ENCODE assay signal across 8 cellular contexts in genomic region chr12:48851883-48852733, GRCh38. TPM values are rescaled to one million over a fixed set of nuclear protein-coding genes. Genes with fewer than 3 reads are reported as not detected.
DNase-seq lines count a peak whose midpoint lies in the region; ATAC-seq, FAIRE-seq and TF ChIP-seq lines count a peak whose summit lies in the region.

DDX23 (minus strand) TSS chr12:48852163; CDS start chr12:48845782, 6,381 bp downstream.

- peak; percentile 81 for TF ChIP-seq POLR2A in endothelial cell of umbilical vein (IDR thresholded peaks at IDR 0.05; ENCODE audit: low read depth, low read length)

- H3K4me3 ChIP-seq in OCI-LY3 (ENCODE audit: low read length) (peak within 1 kb of the TSS; percentile 97), endothelial cell of umbilical vein (replicated peaks in 1 of 3; ENCODE audit: insufficient read depth in 1 of 3, low read depth in 1 of 3, low read length in 3 of 3) (peak within 1 kb of the TSS; percentile 59 to 98 (median 93))

- H3K36me3 ChIP-seq in OCI-LY3 (replicated peaks; ENCODE audit: low read depth, low read length) (peaks cover 12% of the 10 kb centered on the region), endothelial cell of umbilical vein (ENCODE audit: control insufficient read depth in 2 of 2, extremely low read depth in 1 of 2, insufficient read depth in 2 of 2, low read length in 2 of 2) (no peaks in the 10 kb centered on the region)

- ATAC-seq in GM21515 (IDR thresholded peaks at IDR 0.05; ENCODE audit: unreplicated experiment) = peak; percentile 92

- POLR2A ChIA-PET in endothelial cell of umbilical vein (lab: Charles Lee) = interaction anchor here (0.6 to 2.3 kb wide), 4 partner anchors 14 to 338 kb away, joined by 3 to 23 read pairs (median 4); partner anchors contain the start of gene RND1

- H3K27ac ChIP-seq in OCI-LY3 (ENCODE audit: low read length) (peak within 1 kb of the TSS; percentile 78), endothelial cell of umbilical vein (ENCODE audit: insufficient read depth, low read depth, low read length) (peak within 1 kb of the TSS; percentile 59)

- intact Hi-C loops in endothelial cell of umbilical vein (cut with micrococcal nuclease) = loop anchor here (1.0 to 2.0 kb wide), 3 partner anchors 13 to 37 kb away; partner anchors contain the start of gene RND1

- TF ChIP-seq CTCF in OCI-LY3 (IDR thresholded peaks at IDR 0.05; ENCODE audit: low read depth, low read length) = no peak
- TF ChIP-seq CTCF in endothelial cell of umbilical vein (IDR thresholded peaks at IDR 0.05; ENCODE audit: extremely low read depth in 1 of 2, insufficient read depth in 1 of 2, low read depth in 1 of 2, low read length in 2 of 2) = no peak

- H3K4me1 ChIP-seq in OCI-LY3 (ENCODE audit: low read length) (peaks cover 15% of the 10 kb centered on the region), endothelial cell of umbilical vein (ENCODE audit: control insufficient read depth, extremely low read depth, insufficient read depth, low read length) (peaks cover 18% of the 10 kb centered on the region)

- CTCF ChIA-PET in endothelial cell of umbilical vein (lab: Charles Lee) = interaction anchor here (0.9 to 11.3 kb wide), 24 partner anchors 8 to 168 kb away, joined by 3 to 703 read pairs (median 8); partner anchors contain the start of genes FKBP11, RND1 and WNT1

- BruUV-seq in endothelial cell of umbilical vein (replicated peaks; lab: Mats Ljungman, UMichigan) = TSS peak; percentile 86

- FAIRE-seq in endothelial cell of umbilical vein (lab: Jason Lieb, UNC) = peak; percentile 99

- no peaks in the 10 kb centered on the region for H3K9me1 ChIP-seq in endothelial cell of umbilical vein (replicated peaks; ENCODE audit: control insufficient read depth, extremely low read depth, insufficient read depth, low read length)

- H3K4me2 ChIP-seq in OCI-LY3 (ENCODE audit: low read length) (peak within 1 kb of the TSS; percentile 97), endothelial cell of umbilical vein (ENCODE audit: insufficient read depth, low read length) (peak within 1 kb of the TSS; percentile 97)

- DNase-seq in D341Med (ENCODE audit: low spot score) (peak; percentile 98), HuH-7 (ENCODE audit: low spot score) (peak; percentile 97), endothelial cell of umbilical vein (ENCODE audit: low read depth, low spot score) (peak; percentile 98), middle frontal gyrus (ENCODE audit: extremely low spot score, low spot score) (peak; percentile 93)
- peak; percentile 92 for DNase-seq in activated CD8-positive, alpha-beta memory T cell treated with anti-CD3 and anti-CD28 coated beads, Interleukin-2, amount 50 U/mL, for 48 hours
- DNase-seq in stimulated activated CD8-positive, alpha-beta memory T cell treated with anti-CD3 and anti-CD28 coated beads, Interleukin-2, amount 100 ng/mL, for 48 hours (ENCODE audit: low read depth in 2 of 2) = peak; percentile 86

- H4K20me1 ChIP-seq in OCI-LY3 (ENCODE audit: insufficient read depth, low read length) = 0 out of 2 replicates have a peak, but pooled peaks cover 8% of the 10 kb centered on the region
- H4K20me1 ChIP-seq in endothelial cell of umbilical vein (replicated peaks; ENCODE audit: control insufficient read depth, extremely low read depth, insufficient read depth, low read length) = no peaks in the 10 kb centered on the region

- H3K79me2 ChIP-seq in OCI-LY3 (ENCODE audit: low read length) (peaks cover 52% of the 10 kb centered on the region), endothelial cell of umbilical vein (ENCODE audit: control insufficient read depth, insufficient read depth, low read length) (peaks cover 43% of the 10 kb centered on the region)

- H2AFZ ChIP-seq in OCI-LY3 (ENCODE audit: low read depth, low read length) = peak within 1 kb of the TSS; percentile 90
- peak within 1 kb of the TSS; percentile 97 for H2AFZ ChIP-seq in endothelial cell of umbilical vein (ENCODE audit: low read depth, low read length)

- no peaks in the 10 kb centered on the region for H3K27me3 ChIP-seq in OCI-LY3 (ENCODE audit: low read depth, low read length)
- no peaks in the 10 kb centered on the region for H3K27me3 ChIP-seq in endothelial cell of umbilical vein (ENCODE audit: control insufficient read depth in 2 of 2, insufficient read depth in 2 of 2, low read length in 2 of 2)

- dilution Hi-C loops in endothelial cell of umbilical vein (cut with MboI; ENCODE audit: extremely low pct_ligation_motif_present, low sequenced_read_pairs) = no loop called here

- H3K9me3 ChIP-seq in OCI-LY3 (ENCODE audit: insufficient read depth, low read length) (no peaks in the 10 kb centered on the region), endothelial cell of umbilical vein (replicated peaks; ENCODE audit: control insufficient read depth, insufficient read depth, low read length) (no peaks in the 10 kb centered on the region)

- H3K9ac ChIP-seq in OCI-LY3 (ENCODE audit: low read length) = peak within 1 kb of the TSS; percentile 95
- H3K9ac ChIP-seq in endothelial cell of umbilical vein (replicated peaks; ENCODE audit: extremely low read depth, insufficient read depth, low read length) = peak within 1 kb of the TSS; percentile 93

TF ChIP-seq in endothelial cell of umbilical vein, 7 proteins besides CTCF, POLR2A, EP300 and RAD21:
- no peak for TF ChIP-seq JUN (IDR thresholded peaks at IDR 0.05; ENCODE audit: borderline replicate concordance, insufficient read depth, insufficient read length, low read depth)
- TF ChIP-seq MAX (IDR thresholded peaks at IDR 0.05; ENCODE audit: insufficient read depth, insufficient read length) = no peak
- TF ChIP-seq EZH2 (IDR thresholded peaks at IDR 0.05; ENCODE audit: borderline replicate concordance, low read depth, low read length, severe bottlenecking) = no peak
- TF ChIP-seq POLR2AphosphoS5 (IDR thresholded peaks at IDR 0.05; ENCODE audit: insufficient read depth, low read depth, low read length) = peak; percentile 73
- no peak for TF ChIP-seq GATA2 (IDR thresholded peaks at IDR 0.05; ENCODE audit: insufficient read depth, insufficient read length, low read depth, low read length)
- TF ChIP-seq MYC (IDR thresholded peaks at IDR 0.05; ENCODE audit: low read depth, low read length) = no peak
- TF ChIP-seq FOS (IDR thresholded peaks at IDR 0.05; ENCODE audit: borderline replicate concordance, insufficient read depth, low read length) = peak; percentile 12

RNA-seq across cellular contexts. Expression of gene DDX23, which starts in this region (rescaled TPM):
- 101 and 107 TPM in 2 replicates for total RNA-seq in endothelial cell of umbilical vein
- 47.4 and 56.0 TPM in 2 replicates for polyA plus RNA-seq in endothelial cell of umbilical vein
- 59.5 and 70.1 TPM in 2 replicates for polyA plus RNA-seq in endothelial cell of umbilical vein (2011; cell fraction: cytosol; rRNA removed)
- polyA plus RNA-seq in endothelial cell of umbilical vein (2011; cell fraction: nucleus; rRNA removed) = 228 and 250 TPM in 2 replicates
- 97.9 and 115 TPM in 2 replicates for polyA plus RNA-seq in endothelial cell of umbilical vein (2012)
- polyA minus RNA-seq in endothelial cell of umbilical vein = 81.5 and 115 TPM in 2 replicates
- polyA minus RNA-seq in endothelial cell of umbilical vein (2011; cell fraction: cytosol; rRNA and poly(A)+ RNA removed) = 37.9 TPM
- 49.7 and 67.7 TPM in 2 replicates for polyA minus RNA-seq in endothelial cell of umbilical vein (2011; cell fraction: nucleus; rRNA and poly(A)+ RNA removed)

Comparison
In these comparisons a context has a peak if more than half of its experiments do, and no peak if none do; other contexts are left out.
1. Peak in every context shown above with its lines: DNase-seq, ATAC-seq, H3K4me3 ChIP-seq and H3K27ac ChIP-seq.